Comparison of ENCODE assay signal across 27 cellular contexts in genomic region chr14:38521591-38521990, GRCh38.
"Had no signal": no experiment of that assay in that cellular context is flagged by ENCODE, and none has a peak within 500 bp of the region (broad histone marks: within the 10 kb centered on the region; RNA-seq: fewer than 3 reads in every experiment).

No MANE protein-coding gene starts in this region.

- H3K4me1 ChIP-seq: stomach, suprapubic skin, testis, thyroid gland, tibial artery, tibial nerve, transverse colon, upper lobe of right lung, uterus, vagina had no signal

- H3K27me3 ChIP-seq: stomach, suprapubic skin, testis, thyroid gland, tibial artery, tibial nerve, transverse colon, upper lobe of left lung, upper lobe of right lung, uterus, vagina had no signal

- H3K4me3 ChIP-seq: stomach, suprapubic skin, testis, thoracic aorta, thyroid gland, tibial artery, tibial nerve, transverse colon, upper lobe of left lung, upper lobe of right lung, uterus, vagina had no signal

- FAIRE-seq: urothelium cell line had no signal

- DNase-seq: stimulated activated CD4-positive, alpha-beta T cell treated with anti-CD3 and anti-CD28 coated beads, Interleukin-2, amount 100 ng/mL, for 48 hours; stimulated activated CD4-positive, alpha-beta T cell treated with anti-CD3 and anti-CD28 coated beads, Interleukin-4, amount 100 ng/mL, for 1 hour; stimulated activated CD4-positive, alpha-beta T cell treated with anti-CD3 and anti-CD28 coated beads, Interleukin-4, amount 100 ng/mL, for 24 hours; stimulated activated CD4-positive, alpha-beta T cell treated with anti-CD3 and anti-CD28 coated beads, Interleukin-4, amount 100 ng/mL, for 4 hours; stimulated activated CD8-positive, alpha-beta memory T cell treated with anti-CD3 and anti-CD28 coated beads, Interleukin-4, amount 100 ng/mL, for 48 hours; stimulated activated naive B cell treated with anti-CD40 and anti-IgM and Interleukin-4, amounts not matched to agents 10 μg/mL and 1 μg/mL and 100 μg/mL, for 72 hours; stimulated activated naive CD4-positive, alpha-beta T cell; stimulated activated naive CD4-positive, alpha-beta T cell treated with Interleukin-2 at 50 U/mL for 16 hours; stimulated activated naive CD8-positive, alpha-beta T cell treated with anti-CD3 and anti-CD28 coated beads, Interleukin-15, amount 100 ng/mL, for 72 hours; stimulated activated naive CD8-positive, alpha-beta T cell treated with anti-CD3 and anti-CD28 coated beads, Interleukin-15, Interleukin-2, amounts not matched to agents 100 U/mL and 50 U/mL, for 24 hours; stomach; substantia nigra; testis; thyroid gland; tibial artery; transverse colon; trophoblast cell; upper lobe of left lung; upper lobe of right lung; uterus had no signal

- ATAC-seq: stimulated activated effector memory CD8-positive, alpha-beta T cell treated with anti-CD3 and anti-CD28 coated beads, Interleukin-12 subunit alpha, Interleukin-12 subunit beta, amount 100 ng/mL, for 72 hours; stimulated activated memory B cell treated with anti-CD40 and anti-IgM and Interleukin-4, amounts not matched to agents 10 μg/mL and 1 μg/mL and 100 μg/mL, for 72 hours; stimulated activated naive B cell treated with anti-CD40 and anti-IgM and Interleukin-4, amounts not matched to agents 10 μg/mL and 1 μg/mL and 100 μg/mL, for 72 hours; stimulated activated naive CD8-positive, alpha-beta T cell treated with anti-CD3 and anti-CD28 coated beads, Interleukin-15, amount 100 ng/mL, for 72 hours; stimulated activated naive CD8-positive, alpha-beta T cell treated with anti-CD3 and anti-CD28 coated beads, Interleukin-15, Interleukin-2, amounts not matched to agents 100 U/mL and 50 U/mL, for 24 hours; upper lobe of right lung had no signal

- H3K27ac ChIP-seq: stomach, suprapubic skin, testis, thoracic aorta, thyroid gland, tibial artery, tibial nerve, transverse colon, upper lobe of right lung, uterus, vagina had no signal

- H3K36me3 ChIP-seq: stomach, suprapubic skin, thoracic aorta, thyroid gland, tibial artery, tibial nerve, transverse colon, upper lobe of left lung, upper lobe of right lung, uterus, vagina had no signal

- H3K9me3 ChIP-seq: stomach, suprapubic skin, testis, thoracic aorta, thyroid gland, tibial artery, tibial nerve, transverse colon, upper lobe of left lung, upper lobe of right lung, uterus, vagina had no signal
